ENCODE assay signal across 1 cellular context in the genomic region with DNA sequence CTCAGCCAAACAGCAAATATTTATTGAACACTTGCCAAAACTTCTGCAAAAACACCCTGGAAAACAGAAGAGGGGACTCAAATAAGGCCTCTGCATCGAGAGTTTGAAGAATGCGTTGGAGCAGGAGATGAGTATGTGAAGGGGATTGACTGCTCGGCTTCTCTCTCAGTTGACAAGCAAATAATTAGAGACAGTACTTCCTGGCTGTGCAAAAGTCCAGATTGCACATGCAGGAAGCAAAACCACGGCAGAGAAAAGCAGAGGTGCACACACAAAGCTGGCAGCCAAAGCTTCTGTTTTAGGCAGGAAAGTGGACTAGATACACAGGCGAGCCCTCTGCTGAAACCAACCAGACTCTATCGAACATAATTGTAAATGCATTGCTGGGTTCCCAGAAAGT.
TF ChIP-seq lines count a peak whose summit lies in the region.

No MANE protein-coding gene starts in this region.

TF ChIP-seq in GM23338, 12 proteins besides CTCF, POLR2A, EP300 and RAD21 (continued from another document):
- TF ChIP-seq ZNF114 (CRISPR knock-in tag; IDR thresholded peaks at IDR 0.05): no peak
- no peak for TF ChIP-seq POLR2AphosphoS5 (IDR thresholded peaks at IDR 0.05; ENCODE audit: low read depth)
- no peak for TF ChIP-seq ZNF331 (CRISPR knock-in tag; IDR thresholded peaks at IDR 0.05; ENCODE audit: low read depth)
- TF ChIP-seq, protein P1, sequence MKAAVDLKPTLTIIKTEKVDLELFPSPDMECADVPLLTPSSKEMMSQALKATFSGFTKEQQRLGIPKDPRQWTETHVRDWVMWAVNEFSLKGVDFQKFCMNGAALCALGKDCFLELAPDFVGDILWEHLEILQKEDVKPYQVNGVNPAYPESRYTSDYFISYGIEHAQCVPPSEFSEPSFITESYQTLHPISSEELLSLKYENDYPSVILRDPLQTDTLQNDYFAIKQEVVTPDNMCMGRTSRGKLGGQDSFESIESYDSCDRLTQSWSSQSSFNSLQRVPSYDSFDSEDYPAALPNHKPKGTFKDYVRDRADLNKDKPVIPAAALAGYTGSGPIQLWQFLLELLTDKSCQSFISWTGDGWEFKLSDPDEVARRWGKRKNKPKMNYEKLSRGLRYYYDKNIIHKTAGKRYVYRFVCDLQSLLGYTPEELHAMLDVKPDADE (IDR thresholded peaks at IDR 0.05): no peak
- TF ChIP-seq JUNB (IDR thresholded peaks at IDR 0.05; ENCODE audit: unreplicated experiment): no peak
- no peak for TF ChIP-seq CREB1 (CRISPR knock-in tag; IDR thresholded peaks at IDR 0.05; ENCODE audit: low read depth)
- TF ChIP-seq STAT1 (IDR thresholded peaks at IDR 0.05; ENCODE audit: unreplicated experiment): no peak
- TF ChIP-seq, protein P2, sequence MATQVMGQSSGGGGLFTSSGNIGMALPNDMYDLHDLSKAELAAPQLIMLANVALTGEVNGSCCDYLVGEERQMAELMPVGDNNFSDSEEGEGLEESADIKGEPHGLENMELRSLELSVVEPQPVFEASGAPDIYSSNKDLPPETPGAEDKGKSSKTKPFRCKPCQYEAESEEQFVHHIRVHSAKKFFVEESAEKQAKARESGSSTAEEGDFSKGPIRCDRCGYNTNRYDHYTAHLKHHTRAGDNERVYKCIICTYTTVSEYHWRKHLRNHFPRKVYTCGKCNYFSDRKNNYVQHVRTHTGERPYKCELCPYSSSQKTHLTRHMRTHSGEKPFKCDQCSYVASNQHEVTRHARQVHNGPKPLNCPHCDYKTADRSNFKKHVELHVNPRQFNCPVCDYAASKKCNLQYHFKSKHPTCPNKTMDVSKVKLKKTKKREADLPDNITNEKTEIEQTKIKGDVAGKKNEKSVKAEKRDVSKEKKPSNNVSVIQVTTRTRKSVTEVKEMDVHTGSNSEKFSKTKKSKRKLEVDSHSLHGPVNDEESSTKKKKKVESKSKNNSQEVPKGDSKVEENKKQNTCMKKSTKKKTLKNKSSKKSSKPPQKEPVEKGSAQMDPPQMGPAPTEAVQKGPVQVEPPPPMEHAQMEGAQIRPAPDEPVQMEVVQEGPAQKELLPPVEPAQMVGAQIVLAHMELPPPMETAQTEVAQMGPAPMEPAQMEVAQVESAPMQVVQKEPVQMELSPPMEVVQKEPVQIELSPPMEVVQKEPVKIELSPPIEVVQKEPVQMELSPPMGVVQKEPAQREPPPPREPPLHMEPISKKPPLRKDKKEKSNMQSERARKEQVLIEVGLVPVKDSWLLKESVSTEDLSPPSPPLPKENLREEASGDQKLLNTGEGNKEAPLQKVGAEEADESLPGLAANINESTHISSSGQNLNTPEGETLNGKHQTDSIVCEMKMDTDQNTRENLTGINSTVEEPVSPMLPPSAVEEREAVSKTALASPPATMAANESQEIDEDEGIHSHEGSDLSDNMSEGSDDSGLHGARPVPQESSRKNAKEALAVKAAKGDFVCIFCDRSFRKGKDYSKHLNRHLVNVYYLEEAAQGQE (IDR thresholded peaks at IDR 0.05; ENCODE audit: unreplicated experiment): no peak
